In genomic region chr2:24919977-24920812, GRCh38 we compare ENCODE assay signal across 8 cellular contexts. TPM values are rescaled to one million over a fixed set of nuclear protein-coding genes. Genes with fewer than 3 reads are reported as not detected.
A peak's percentile ranks its signal among the peaks of the same experiment; 100 is the strongest.
DNase-seq lines count a peak whose midpoint lies in the region; ATAC-seq and TF ChIP-seq lines count a peak whose summit lies in the region.

Gene ADCY3 (minus strand): TSS chr2:24920237. CDS start chr2:24918987, 1,250 bp downstream.

- H3K27me3 ChIP-seq in esophagus muscularis mucosa = no peaks in the 10 kb centered on the region

- peak within 1 kb of the TSS; percentile 72 to 81 (median 73) for H3K27ac ChIP-seq in esophagus muscularis mucosa (replicated peaks in 1 of 4)

- H3K4me1 Mint-ChIP-seq in naive B cell = peaks cover 9 to 11% (median 10%) of the 10 kb centered on the region in 3 donors
- peaks cover 48% of the 10 kb centered on the region for H3K4me1 Mint-ChIP-seq in stimulated activated naive CD8-positive, alpha-beta T cell treated with anti-CD3 and anti-CD28 coated beads, Interleukin-15, amount 100 ng/mL, for 72 hours

- TF ChIP-seq EP300 in esophagus muscularis mucosa (IDR thresholded peaks at IDR 0.05) = no peak

- no peak for TF ChIP-seq POLR2A in esophagus muscularis mucosa (IDR thresholded peaks at IDR 0.05; ENCODE audit: low read depth)

- intact Hi-C loops in esophagus muscularis mucosa (cut with DNase I) = no loop called here

- no peaks in the 10 kb centered on the region for H3K36me3 ChIP-seq in esophagus muscularis mucosa

- peak within 1 kb of the TSS; percentile 68 to 95 (median 76) for H3K4me3 ChIP-seq in esophagus muscularis mucosa

- no peaks in the 10 kb centered on the region for H3K9me3 Mint-ChIP-seq in naive B cell
- H3K9me3 Mint-ChIP-seq in stimulated activated naive CD8-positive, alpha-beta T cell treated with anti-CD3 and anti-CD28 coated beads, Interleukin-15, amount 100 ng/mL, for 72 hours = no peaks in the 10 kb centered on the region

- peaks cover 3 to 45% (median 37%) of the 10 kb centered on the region in 4 donors for H3K4me1 ChIP-seq in esophagus muscularis mucosa

- no peak for TF ChIP-seq CTCF in esophagus muscularis mucosa (IDR thresholded peaks at IDR 0.05)

- ATAC-seq in HG02840 (IDR thresholded peaks at IDR 0.05; ENCODE audit: low FRiP score, unreplicated experiment) = peak; percentile 59
- ATAC-seq in naive B cell (ENCODE audit: low read depth in 2 of 2) = peak; percentile 70 to 76
- ATAC-seq in stimulated activated naive CD8-positive, alpha-beta T cell treated with anti-CD3 and anti-CD28 coated beads, Interleukin-15, amount 100 ng/mL, for 72 hours = peak; percentile 65

- 1% methylated on average over 11 of the region's 125 CpGs for WGBS in esophagus muscularis mucosa

- peak within 1 kb of the TSS; percentile 75 to 93 (median 86) for H3K4me3 Mint-ChIP-seq in naive B cell
- peak within 1 kb of the TSS; percentile 84 to 88 for H3K4me3 Mint-ChIP-seq in stimulated activated naive CD8-positive, alpha-beta T cell treated with anti-CD3 and anti-CD28 coated beads, Interleukin-15, amount 100 ng/mL, for 72 hours

- no peaks in the 10 kb centered on the region for H3K36me3 Mint-ChIP-seq in naive B cell

- DNase-seq in NCI-H510A (lab: John Stamatoyannopoulos, UW) (peak; percentile 10), NCI-H510A treated with DMSO at 0.1 percent for 48 hours (lab: John Stamatoyannopoulos, UW) (no peak), NOMO-1 (lab: John Stamatoyannopoulos, UW; ENCODE audit: unreplicated experiment in 2 of 2) (peak; percentile 15 to 22), esophagus muscularis mucosa (ENCODE audit: extremely low spot score) (no peak), naive B cell (peak; percentile 60)
- peak; percentile 76 to 81 for DNase-seq in activated T-cell treated with anti-CD3 and anti-CD28 coated beads, Interleukin-2, amount 50 U/mL, for 48 hours
- peak; percentile 64 to 71 for DNase-seq in stimulated activated naive CD8-positive, alpha-beta T cell treated with anti-CD3 and anti-CD28 coated beads, Interleukin-15, amount 100 ng/mL, for 72 hours

- peaks cover 0 to 11% (median 10%) of the 10 kb centered on the region in 3 donors for H3K27me3 Mint-ChIP-seq in naive B cell
- H3K27me3 Mint-ChIP-seq in stimulated activated naive CD8-positive, alpha-beta T cell treated with anti-CD3 and anti-CD28 coated beads, Interleukin-15, amount 100 ng/mL, for 72 hours = peaks cover 7% of the 10 kb centered on the region

- H3K9me3 ChIP-seq in esophagus muscularis mucosa = no peaks in the 10 kb centered on the region

- peak within 1 kb of the TSS in 4 of 6 donors; percentile 6 to 94 (median 68) for H3K27ac Mint-ChIP-seq in naive B cell
- peak within 1 kb of the TSS; percentile 88 to 91 for H3K27ac Mint-ChIP-seq in stimulated activated naive CD8-positive, alpha-beta T cell treated with anti-CD3 and anti-CD28 coated beads, Interleukin-15, amount 100 ng/mL, for 72 hours

RNA-seq across cellular contexts. Expression of gene ADCY3, which starts in this region (rescaled TPM):
- 10 to 100 TPM; 21.2 to 70.6 (median 53.8) TPM for total RNA-seq in esophagus muscularis mucosa
- 10 to 100 TPM; 13.3 to 29.8 (median 20.7) TPM for polyA plus RNA-seq in naive B cell (ENCODE audit: low read depth in 6 of 6)

Comparison
In these comparisons a context has a peak if more than half of its experiments do, and no peak if none do; other contexts are left out.
1. DNase-seq: peak in NCI-H510A (single experiment), NOMO-1 (2 of 2), activated T-cell treated with anti-CD3 and anti-CD28 coated beads, Interleukin-2, amount 50 U/mL, for 48 hours (2 of 2), naive B cell (single experiment) and stimulated activated naive CD8-positive, alpha-beta T cell treated with anti-CD3 and anti-CD28 coated beads, Interleukin-15, amount 100 ng/mL, for 72 hours (2 of 2); none in NCI-H510A treated with DMSO at 0.1 percent for 48 hours (single experiment) and esophagus muscularis mucosa (single experiment).
2. Peak in every context shown above with its lines, with median percentiles within 50 percentile points of each other: ATAC-seq.